In the genomic region with DNA sequence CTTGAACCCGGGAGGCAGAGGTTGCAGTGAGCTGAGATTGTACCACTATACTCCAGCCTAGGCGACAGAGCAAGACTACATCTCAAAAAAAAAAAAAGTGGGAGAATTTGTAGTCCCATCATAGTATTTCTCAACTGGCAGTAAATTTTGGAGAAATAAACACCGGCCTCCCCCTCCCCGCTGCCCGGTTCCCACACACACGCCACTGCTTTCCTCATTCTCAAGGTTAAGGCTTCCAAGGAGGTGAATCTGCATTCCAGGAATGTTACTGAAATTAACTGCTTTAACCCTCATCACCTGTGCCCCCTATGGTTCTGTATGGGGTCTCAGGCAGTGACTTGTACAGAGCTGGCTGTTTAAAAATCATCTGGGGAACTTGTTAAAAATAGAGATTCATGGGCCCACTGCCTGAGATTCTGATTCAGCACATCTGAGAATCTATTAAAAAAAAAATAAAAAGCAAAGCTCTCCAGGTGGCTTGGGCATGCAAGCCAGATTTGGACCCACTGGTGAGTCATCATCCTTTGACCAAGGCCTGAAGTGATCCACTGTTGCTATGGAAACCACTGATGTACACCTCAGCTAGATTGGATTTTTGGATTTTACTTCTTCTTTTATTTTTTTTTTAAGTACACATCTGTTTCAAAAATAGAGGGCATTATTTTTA, we compare ENCODE assay signal across 9 cellular contexts. TPM values are rescaled to one million over a fixed set of nuclear protein-coding genes. Genes with fewer than 3 reads are reported as not detected.
DNase-seq lines count a peak whose midpoint lies in the region; ATAC-seq and TF ChIP-seq lines count a peak whose summit lies in the region.
"Had no signal": no experiment of that assay in that cellular context is flagged by ENCODE, and none has a peak within 500 bp of the region (broad histone marks: within the 10 kb centered on the region; RNA-seq: fewer than 3 reads in every experiment).

No MANE protein-coding gene starts in this region.

- no peaks in the 10 kb centered on the region for H3K36me3 ChIP-seq in HAP-1 (replicated peaks)

- H3K27me3 Mint-ChIP-seq in activated B cell treated with CpG ODN at 0.5 μM for 24 hours (peaks cover 9% of the 10 kb centered on the region), nephron (ENCODE audit: low read depth) (no peaks in the 10 kb centered on the region), T-helper 17 cell (peaks cover 18% of the 10 kb centered on the region), T-cell (no peaks in the 10 kb centered on the region)

- H3K27ac Mint-ChIP-seq in activated B cell treated with CpG ODN at 0.5 μM for 24 hours (peak overlapping the region; percentile 18), nephron (peak overlapping the region in 2 of 3 experiments; percentile 48 to 72), T-helper 17 cell (no peak overlapping the region), T-cell (no peak overlapping the region)

- H3K36me3 Mint-ChIP-seq in activated B cell treated with CpG ODN at 0.5 μM for 24 hours (ENCODE audit: low read depth) = no peaks in the 10 kb centered on the region
- H3K36me3 Mint-ChIP-seq in nephron (ENCODE audit: low read depth) = no peaks in the 10 kb centered on the region
- H3K36me3 Mint-ChIP-seq in T-helper 17 cell (ENCODE audit: low read depth) = peaks cover 4% of the 10 kb centered on the region
- H3K36me3 Mint-ChIP-seq in T-cell = no peaks in the 10 kb centered on the region
- H3K36me3 Mint-ChIP-seq: naive B cell had no signal

- H3K9me3 Mint-ChIP-seq in activated B cell treated with CpG ODN at 0.5 μM for 24 hours (no peaks in the 10 kb centered on the region), nephron (peaks cover 2% of the 10 kb centered on the region), T-cell (no peaks in the 10 kb centered on the region)

- POLR2A ChIA-PET in activated B cell treated with CpG ODN at 0.5 μM for 24 hours (lab: Charles Lee) = interaction anchor here (1.4 kb wide), 1 partner anchor 54 kb away, joined by 3 read pairs; the partner anchor contains the start of gene IMMT
- POLR2A ChIA-PET in T-cell (lab: Charles Lee) = no interaction called here

- TF ChIP-seq CTCF in activated B cell treated with CpG ODN at 0.5 μM for 24 hours (IDR thresholded peaks at IDR 0.05) (no peak), nephron (IDR thresholded peaks at IDR 0.05; ENCODE audit: unreplicated experiment in 3 of 3) (no peak)

- in situ Hi-C loops in HAP-1 (cut with MboI; ENCODE audit: low sequenced_read_pairs) = no loop called here

- CTCF ChIA-PET in activated B cell treated with CpG ODN at 0.5 μM for 24 hours (lab: Charles Lee) = no interaction called here
- CTCF ChIA-PET in T-cell (lab: Charles Lee) = no interaction called here

- intact Hi-C loops in activated B cell treated with CpG ODN at 0.5 μM for 24 hours (cut with micrococcal nuclease) = no loop called here

- DNase-seq in NOMO-1 treated with DMSO at 0.1 percent for 48 hours (lab: John Stamatoyannopoulos, UW; ENCODE audit: unreplicated experiment) (peak; percentile 44), NOMO-1 treated with dmso at 0.1 percent for 144 hours (lab: John Stamatoyannopoulos, UW; ENCODE audit: unreplicated experiment) (no peak), HS-5 (ENCODE audit: low read depth) (peak; percentile 60), activated B cell treated with CpG ODN at 0.5 μM for 24 hours (no peak), T-helper 17 cell (no peak), T-cell (no peak), HAP-1 (ENCODE audit: low spot score in 2 of 2) (no peak)
- DNase-seq: naive B cell had no signal

- ATAC-seq in activated B cell treated with CpG ODN at 0.5 μM for 24 hours (ENCODE audit: low read depth) (peak; percentile 14), T-helper 17 cell (no peak), T-cell (replicated peaks in 1 of 4) (no peak)

- H3K4me1 Mint-ChIP-seq in activated B cell treated with CpG ODN at 0.5 μM for 24 hours (peaks cover 10% of the 10 kb centered on the region), nephron (peaks cover 13% of the 10 kb centered on the region), T-helper 17 cell (no peaks in the 10 kb centered on the region), T-cell (peaks cover 0 to 2% (median 0%) of the 10 kb centered on the region in 3 donors)

- no peak overlapping the region for H3K4me3 Mint-ChIP-seq in activated B cell treated with CpG ODN at 0.5 μM for 24 hours
- no peak overlapping the region for H3K4me3 Mint-ChIP-seq in nephron
- H3K4me3 Mint-ChIP-seq in T-helper 17 cell = no peak overlapping the region
- no peak overlapping the region for H3K4me3 Mint-ChIP-seq in T-cell
- H3K4me3 Mint-ChIP-seq: naive B cell had no signal

- no peaks in the 10 kb centered on the region for H3K27me3 ChIP-seq in HAP-1 (ENCODE audit: low read depth)

- H3K9me3 ChIP-seq in T-helper 17 cell (ENCODE audit: control insufficient read depth, low read length, poor library complexity, severe bottlenecking) (no peaks in the 10 kb centered on the region), HAP-1 (no peaks in the 10 kb centered on the region)

- no peaks in the 10 kb centered on the region for H3K4me1 ChIP-seq in HAP-1

- H3K4me3 ChIP-seq in HAP-1 = no peak overlapping the region

RNA-seq across cellular contexts. Expression of gene MRPL35, which starts 50.1 kb away (rescaled TPM):
- total RNA-seq in activated B cell treated with CpG ODN at 0.5 μM for 24 hours (35.1 and 37.4 TPM in 2 replicates), T-helper 17 cell (1 to 10 TPM; 9.0 to 9.6 TPM), T-cell (10 to 100 TPM in 4 of 5 donors, 1 to 10 TPM in 1; 6.4 to 25.9 (median 21.8) TPM)

RNA-seq across cellular contexts. Expression of gene IMMT, which starts 54.0 kb away (rescaled TPM):
- total RNA-seq in activated B cell treated with CpG ODN at 0.5 μM for 24 hours (90.3 and 93.0 TPM in 2 replicates), T-helper 17 cell (10 to 100 TPM; 57.8 to 61.3 TPM), T-cell (10 to 100 TPM; 71.0 to 93.5 (median 75.2) TPM)

Comparison
In these comparisons a context has a peak if more than half of its experiments do, and no peak if none do; other contexts are left out.
1. DNase-seq: peak in NOMO-1 treated with DMSO at 0.1 percent for 48 hours (single experiment) and HS-5 (single experiment); none in NOMO-1 treated with dmso at 0.1 percent for 144 hours (single experiment), activated B cell treated with CpG ODN at 0.5 μM for 24 hours (single experiment), T-helper 17 cell (0 of 3), T-cell (0 of 34) and HAP-1 (0 of 2).
2. H3K27ac Mint-ChIP-seq: peak in activated B cell treated with CpG ODN at 0.5 μM for 24 hours (single experiment) and nephron (2 of 3); none in T-helper 17 cell (single experiment) and T-cell (0 of 2).